ENCODE assay signal across 26 cellular contexts in genomic region chr18:52045946-52046345, GRCh38.
"Had no signal": no experiment of that assay in that cellular context is flagged by ENCODE, and none has a peak within 500 bp of the region (broad histone marks: within the 10 kb centered on the region; RNA-seq: fewer than 3 reads in every experiment).

No MANE protein-coding gene starts in this region.

- H3K4me1 ChIP-seq: colonic mucosa, esophagus squamous epithelium, gastroesophageal sphincter, psoas muscle, right atrium auricular region, stomach, transverse colon had no signal

- H3K27ac Mint-ChIP-seq: effector memory CD8-positive, alpha-beta T cell; naive B cell; nephron had no signal

- DNase-seq: cerebellar nuclear complex; colonic mucosa; dermis blood vessel endothelial cell; effector memory CD8-positive, alpha-beta T cell; esophagus squamous epithelium; foreskin fibroblast; glutamatergic neuron; left colon; left ventricle myocardium superior; mesendoderm; naive B cell; psoas muscle; small intestine; stimulated activated CD4-positive, alpha-beta T cell treated with anti-CD3 and anti-CD28 coated beads, Interleukin-12 subunit alpha, Interleukin-12 subunit beta, amount 100 ng/mL, for 4 hours; stimulated activated naive CD4-positive, alpha-beta T cell; stomach; substantia nigra; transverse colon had no signal

- H3K9me3 ChIP-seq: colonic mucosa, esophagus squamous epithelium, gastroesophageal sphincter, neutrophil, psoas muscle, right atrium auricular region, stomach, thoracic aorta, transverse colon had no signal

- H3K4me3 ChIP-seq: colonic mucosa, esophagus squamous epithelium, gastroesophageal sphincter, lung, psoas muscle, right atrium auricular region, stomach, thoracic aorta, transverse colon had no signal

- FAIRE-seq: keratinocyte, small intestine had no signal

- H3K27ac ChIP-seq: colonic mucosa, epithelial cell of prostate, esophagus squamous epithelium, gastroesophageal sphincter, neutrophil, psoas muscle, right atrium auricular region, stomach, thoracic aorta, transverse colon had no signal

- H3K27me3 Mint-ChIP-seq: effector memory CD8-positive, alpha-beta T cell; naive B cell had no signal

- H3K36me3 ChIP-seq: colonic mucosa, esophagus squamous epithelium, gastroesophageal sphincter, neutrophil, right atrium auricular region, stomach, thoracic aorta, transverse colon had no signal

- H3K4me3 Mint-ChIP-seq: effector memory CD8-positive, alpha-beta T cell; naive B cell; nephron had no signal

- H3K9me3 Mint-ChIP-seq: nephron had no signal

- ATAC-seq: effector memory CD8-positive, alpha-beta T cell; gastroesophageal sphincter; left colon; left ventricle myocardium superior; psoas muscle had no signal

- H3K4me1 Mint-ChIP-seq: naive B cell, nephron had no signal

- H3K36me3 Mint-ChIP-seq: naive B cell had no signal

- H3K27me3 ChIP-seq: colonic mucosa, esophagus squamous epithelium, gastroesophageal sphincter, neutrophil, right atrium auricular region, stomach, transverse colon had no signal
